8 cellular contexts compared by ENCODE assay signal in genomic region chr15:40472171-40472727, GRCh38. TPM values are rescaled to one million over a fixed set of nuclear protein-coding genes. Genes with fewer than 3 reads are reported as not detected.
DNase-seq lines count a peak whose midpoint lies in the region; ATAC-seq and TF ChIP-seq lines count a peak whose summit lies in the region.

No MANE protein-coding gene starts in this region.

- H3K27ac ChIP-seq in Peyer's patch = peak overlapping the region in 1 of 4 donors; percentile 93

- no peak for TF ChIP-seq CTCF in GM12864 (IDR thresholded peaks at IDR 0.05; ENCODE audit: low read depth, low read length, missing control alignments)
- TF ChIP-seq CTCF in Peyer's patch (IDR thresholded peaks at IDR 0.05) = no peak
- TF ChIP-seq CTCF in epithelial cell of proximal tubule (conservative IDR thresholded peaks at IDR 0.05; ENCODE audit: low read depth, low read length) = no peak
- no peak for TF ChIP-seq CTCF in retinal pigment epithelial cell (conservative IDR thresholded peaks at IDR 0.05; ENCODE audit: low read depth, low read length)

- H3K36me3 ChIP-seq in Peyer's patch = no peaks in the 10 kb centered on the region

- H3K4me3 ChIP-seq in GM12864 (ENCODE audit: low read depth, low read length) = peak overlapping the region; percentile 79
- H3K4me3 ChIP-seq in Peyer's patch = peak overlapping the region in 3 of 4 donors; percentile 75 to 94 (median 89)
- H3K4me3 ChIP-seq in epithelial cell of proximal tubule (ENCODE audit: low read depth, low read length) = peak overlapping the region; percentile 75
- peak overlapping the region; percentile 63 for H3K4me3 ChIP-seq in retinal pigment epithelial cell (ENCODE audit: low read length)

- no peaks in the 10 kb centered on the region for H3K27me3 ChIP-seq in Peyer's patch

- no peaks in the 10 kb centered on the region for H3K9me3 ChIP-seq in Peyer's patch

- no peak for TF ChIP-seq POLR2A in Peyer's patch (IDR thresholded peaks at IDR 0.05)

- H3K4me1 ChIP-seq in Peyer's patch = peaks cover 0 to 19% (median 4%) of the 10 kb centered on the region in 4 donors

- DNase-seq in GM12864 (ENCODE audit: low read depth) = no peak
- no peak for DNase-seq in Peyer's patch
- DNase-seq in epithelial cell of proximal tubule (ENCODE audit: low read depth) = no peak
- DNase-seq in retinal pigment epithelial cell (ENCODE audit: low read depth) = no peak
- no peak for DNase-seq in medulla oblongata (ENCODE audit: extremely low spot score)
- no peak for DNase-seq in NCI-H2107 treated with DMSO at 0.1 percent for 48 hours (lab: John Stamatoyannopoulos, UW; ENCODE audit: unreplicated experiment)

- ATAC-seq in GM18520 (IDR thresholded peaks at IDR 0.05; ENCODE audit: unreplicated experiment) (no peak), HG02571 (IDR thresholded peaks at IDR 0.05; ENCODE audit: unreplicated experiment) (no peak)

RNA-seq across cellular contexts. Expression of gene CHST14, which starts 1.5 kb away (rescaled TPM):
- total RNA-seq in Peyer's patch = 1 to 10 TPM in 3 of 4 donors, under 1 TPM in 1; 0.83 to 3.5 (median 2.6) TPM
- total RNA-seq in epithelial cell of proximal tubule = 14.4 and 20.0 TPM in 2 replicates

RNA-seq across cellular contexts. Expression of gene BAHD1, which starts 31.5 kb away (rescaled TPM):
- total RNA-seq in Peyer's patch (10 to 100 TPM in 3 of 4 donors, 1 to 10 TPM in 1; 8.3 to 41.0 (median 31.4) TPM), epithelial cell of proximal tubule (14.0 and 15.7 TPM in 2 replicates)
